1 cellular context compared by ENCODE assay signal in genomic region chrX:155215443-155216178, GRCh38.
TF ChIP-seq lines count a peak whose summit lies in the region.

No MANE protein-coding gene starts in this region.

TF ChIP-seq in neural cell, 6 proteins besides CTCF, POLR2A, EP300 and RAD21 (continued from another document):
- no peak for TF ChIP-seq REST (IDR thresholded peaks at IDR 0.05; ENCODE audit: borderline replicate concordance)
- TF ChIP-seq MXI1 (conservative IDR thresholded peaks at IDR 0.05; ENCODE audit: poor library complexity, severe bottlenecking) = no peak
- no peak for TF ChIP-seq POLR2AphosphoS5 (IDR thresholded peaks at IDR 0.05)
